Comparison of ENCODE assay signal across 12 cellular contexts in genomic region chr21:34133802-34134201, GRCh38.
A peak's percentile ranks its signal among the peaks of the same experiment; 100 is the strongest.
DNase-seq lines count a peak whose midpoint lies in the region; ATAC-seq and TF ChIP-seq lines count a peak whose summit lies in the region.
"Had no signal": no experiment of that assay in that cellular context is flagged by ENCODE, and none has a peak within 500 bp of the region (broad histone marks: within the 10 kb centered on the region; RNA-seq: fewer than 3 reads in every experiment).

No MANE protein-coding gene starts in this region.

- peaks cover 49% of the 10 kb centered on the region for H3K4me1 Mint-ChIP-seq in activated T-helper 17 cell treated with anti-CD3 and anti-CD28 coated beads, Interleukin-2, amount 50 U/mL, for 72 hours
- H3K4me1 Mint-ChIP-seq in glutamatergic neuron (ENCODE audit: low read depth, unreplicated experiment): peaks cover 31% of the 10 kb centered on the region

- peak overlapping the region; percentile 5 for H3K4me3 Mint-ChIP-seq in activated T-helper 17 cell treated with anti-CD3 and anti-CD28 coated beads, Interleukin-2, amount 50 U/mL, for 72 hours
- H3K4me3 Mint-ChIP-seq in glutamatergic neuron (ENCODE audit: unreplicated experiment): no peak overlapping the region

- H3K36me3 Mint-ChIP-seq in activated T-helper 17 cell treated with anti-CD3 and anti-CD28 coated beads, Interleukin-2, amount 50 U/mL, for 72 hours (ENCODE audit: low read depth): peaks cover 97% of the 10 kb centered on the region
- H3K36me3 Mint-ChIP-seq in glutamatergic neuron (ENCODE audit: unreplicated experiment): peaks cover 12% of the 10 kb centered on the region

- peak overlapping the region; percentile 65 for H3K27ac Mint-ChIP-seq in activated T-helper 17 cell treated with anti-CD3 and anti-CD28 coated beads, Interleukin-2, amount 50 U/mL, for 72 hours
- H3K27ac Mint-ChIP-seq in glutamatergic neuron (ENCODE audit: unreplicated experiment): no peak overlapping the region

- no peaks in the 10 kb centered on the region for H3K27me3 Mint-ChIP-seq in activated T-helper 17 cell treated with anti-CD3 and anti-CD28 coated beads, Interleukin-2, amount 50 U/mL, for 72 hours
- peaks cover 3% of the 10 kb centered on the region for H3K27me3 Mint-ChIP-seq in glutamatergic neuron (ENCODE audit: unreplicated experiment)
- H3K27me3 Mint-ChIP-seq: naive thymus-derived CD8-positive, alpha-beta T cell had no signal

- peaks cover 10% of the 10 kb centered on the region for H3K9me3 Mint-ChIP-seq in activated T-helper 17 cell treated with anti-CD3 and anti-CD28 coated beads, Interleukin-2, amount 50 U/mL, for 72 hours
- peaks cover 4% of the 10 kb centered on the region for H3K9me3 Mint-ChIP-seq in glutamatergic neuron (ENCODE audit: unreplicated experiment)

- in situ Hi-C loops in ACHN (cut with HindIII; ENCODE audit: low pct_ligation_motif_present, low pct_unique_long_range_greater_than_20kb, low sequenced_read_pairs): no loop called here

- peak; percentile 44 for TF ChIP-seq CTCF in GM12873 (IDR thresholded peaks at IDR 0.05; ENCODE audit: insufficient read depth, low read depth, low read length, missing control alignments)
- TF ChIP-seq CTCF in glutamatergic neuron (IDR thresholded peaks at IDR 0.05; ENCODE audit: partially characterized antibody, unreplicated experiment): peak; percentile 64

- DNase-seq in ACHN: peak; percentile 8
- DNase-seq in glutamatergic neuron: no peak
- DNase-seq in ureter (ENCODE audit: low spot score): no peak
- DNase-seq in DMS153 treated with DMSO at 0.1 percent for 48 hours (lab: John Stamatoyannopoulos, UW; ENCODE audit: unreplicated experiment): no peak
- no peak for DNase-seq in Ammon's horn (ENCODE audit: low spot score)
- DNase-seq: naive thymus-derived CD8-positive, alpha-beta T cell; NCI-H1436; SHP77; upper lobe of left lung had no signal

- no peak for ATAC-seq in activated T-helper 17 cell treated with anti-CD3 and anti-CD28 coated beads, Interleukin-2, amount 50 U/mL, for 72 hours (replicated peaks)
- ATAC-seq in GM18517 (IDR thresholded peaks at IDR 0.05; ENCODE audit: unreplicated experiment): no peak
- ATAC-seq: naive thymus-derived CD8-positive, alpha-beta T cell had no signal
